In genomic region chr19:35378356-35378755, GRCh38 we compare ENCODE assay signal across 21 cellular contexts. TPM values are rescaled to one million over a fixed set of nuclear protein-coding genes. Genes with fewer than 3 reads are reported as not detected.
"Had no signal": no experiment of that assay in that cellular context is flagged by ENCODE, and none has a peak within 500 bp of the region (broad histone marks: within the 10 kb centered on the region; RNA-seq: fewer than 3 reads in every experiment).

No MANE protein-coding gene starts in this region.

- H3K9me3 ChIP-seq: SK-N-SH had no signal

- H3K4me3 ChIP-seq: MG63 had no signal

- FAIRE-seq: RCC 7860 had no signal

- H3K9ac ChIP-seq: SK-N-SH had no signal

- DNase-seq: Karpas-422, KG1, MG63, NCI-H1092 treated with DMSO at 0.1 percent for 48 hours, NCI-H1436, NCI-H187, NCI-H2029, NCI-H2081 treated with DMSO at 0.1 percent for 48 hours, NCI-H2171, NCI-H226, NCI-H446, NCI-H510A, NCI-H524 treated with DMSO at 0.1 percent for 48 hours, NCI-H69, NCI-H774, RPMI8226, SHP77, SK-N-SH had no signal

- H3K4me2 ChIP-seq: SK-N-SH had no signal

- H3K36me3 ChIP-seq: MG63 had no signal

RNA-seq across cellular contexts. Expression of gene GPR42, which starts 7.5 kb away (rescaled TPM):
- total RNA-seq: HT-29, SK-MEL-5 had no signal
- polyA plus RNA-seq: SK-N-SH had no signal

RNA-seq across cellular contexts. Expression of gene FFAR3, which starts 20.1 kb away (rescaled TPM):
- total RNA-seq: HT-29, SK-MEL-5 had no signal
- polyA plus RNA-seq: SK-N-SH had no signal

RNA-seq across cellular contexts. Expression of gene FFAR1, which starts 30.7 kb away (rescaled TPM):
- total RNA-seq: HT-29, SK-MEL-5 had no signal
- polyA plus RNA-seq: SK-N-SH had no signal
